ENCODE assay signal across 8 cellular contexts in the genomic region with DNA sequence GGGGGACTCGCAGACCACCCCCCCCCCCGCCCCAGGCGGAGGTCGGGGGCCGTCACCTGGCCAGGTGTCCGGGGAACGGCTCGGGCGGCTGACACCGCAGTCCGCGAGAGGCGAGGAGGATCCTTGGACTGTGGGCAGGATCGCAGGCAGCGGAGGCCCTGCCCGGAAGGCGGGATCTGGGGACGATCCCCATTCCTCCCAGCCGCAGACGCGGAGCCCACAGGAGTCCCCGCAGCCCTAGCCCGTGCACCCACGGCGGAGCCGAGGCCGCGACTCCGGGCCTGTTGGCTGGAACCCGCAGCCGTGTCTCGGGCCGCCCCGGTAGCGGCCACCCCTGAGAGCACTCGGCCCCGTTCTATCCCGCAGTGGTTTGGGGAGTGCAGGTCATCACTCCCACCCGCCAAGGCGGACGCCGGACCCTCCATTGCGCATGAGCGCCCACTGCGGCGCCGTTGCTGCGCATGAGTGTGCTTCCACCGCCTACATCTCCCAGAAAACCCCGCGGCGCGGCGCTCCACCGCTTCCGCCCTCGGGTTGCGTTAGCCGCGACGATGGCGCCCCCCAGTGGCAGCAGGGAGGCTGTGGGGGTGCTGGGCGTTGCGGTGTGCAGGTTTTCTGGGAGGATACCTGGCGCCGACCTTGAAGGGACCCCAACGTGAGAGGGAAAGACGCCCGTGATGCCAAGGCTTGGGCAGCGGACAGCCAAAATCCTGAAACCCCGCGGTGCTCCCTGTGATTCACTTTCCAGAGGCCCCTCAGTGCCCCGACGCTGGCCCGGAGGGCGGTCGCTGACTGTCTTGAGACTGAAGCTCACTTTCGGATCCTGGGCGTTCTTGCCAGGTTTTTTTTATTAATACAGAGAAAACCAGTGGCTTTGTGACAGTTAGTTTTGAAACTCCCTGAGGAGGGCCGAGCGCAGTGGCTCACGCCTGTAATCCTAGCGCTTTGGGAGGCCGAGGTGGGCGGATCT. TPM values are rescaled to one million over a fixed set of nuclear protein-coding genes. Genes with fewer than 3 reads are reported as not detected.
A peak's percentile ranks its signal among the peaks of the same experiment; 100 is the strongest.
DNase-seq lines count a peak whose midpoint lies in the region; ATAC-seq and TF ChIP-seq lines count a peak whose summit lies in the region.

No MANE protein-coding gene starts in this region.

- no peaks in the 10 kb centered on the region for H4K20me1 ChIP-seq in OCI-LY3 (ENCODE audit: insufficient read depth, low read length)

- peak; percentile 75 for TF ChIP-seq CTCF in HL-60 (IDR thresholded peaks at IDR 0.05; ENCODE audit: insufficient read depth, low read length)
- peak; percentile 52 for TF ChIP-seq CTCF in OCI-LY3 (IDR thresholded peaks at IDR 0.05; ENCODE audit: low read depth, low read length)
- peak; percentile 98 to 100 (median 99) for TF ChIP-seq CTCF in esophagus muscularis mucosa (IDR thresholded peaks at IDR 0.05)

- H3K4me1 ChIP-seq in OCI-LY3 (ENCODE audit: low read length): peaks cover 4% of the 10 kb centered on the region; the same call in 1 of the 2 replicates
- peaks cover 30 to 46% (median 43%) of the 10 kb centered on the region in 4 donors for H3K4me1 ChIP-seq in esophagus muscularis mucosa
- H3K4me1 ChIP-seq in muscle layer of colon (ENCODE audit: insufficient read depth, low read length): peaks cover 20% of the 10 kb centered on the region

- WGBS in esophagus muscularis mucosa: 10% methylated on average over 18 of the region's 85 CpGs

- no peak overlapping the region; the same call in 1 of the 2 replicates for H2AFZ ChIP-seq in OCI-LY3 (ENCODE audit: low read depth, low read length)

- ATAC-seq in GM19372 (IDR thresholded peaks at IDR 0.05; ENCODE audit: low read depth, unreplicated experiment): peak; percentile 60
- peak; percentile 83 for ATAC-seq in activated T-cell treated with anti-CD3 and anti-CD28 coated beads, Interleukin-2, amount 50 U/mL, for 72 hours (replicated peaks in 1 of 2)

- intact Hi-C loops in esophagus muscularis mucosa (cut with DNase I): loop anchor here (1.0 to 10.0 kb wide), 3 partner anchors 133 to 960 kb away; partner anchors contain the start of genes ZNF264 and ZNF776

- H3K79me2 ChIP-seq in OCI-LY3 (ENCODE audit: low read length): peaks cover 5% of the 10 kb centered on the region

- H3K9ac ChIP-seq in OCI-LY3 (ENCODE audit: low read length) (peak overlapping the region; percentile 15; the same call in 1 of the 2 replicates), muscle layer of colon (ENCODE audit: low read length) (peak overlapping the region; percentile 76)

- H3K4me3 ChIP-seq in HL-60 (replicated peaks; ENCODE audit: insufficient read depth, low read length) (peak overlapping the region; percentile 93), OCI-LY3 (ENCODE audit: low read length) (peak overlapping the region; percentile 70), esophagus muscularis mucosa (peak overlapping the region; percentile 67 to 98 (median 74)), muscle layer of colon (ENCODE audit: low read depth in 1 of 2, low read length in 2 of 2) (peak overlapping the region; percentile 96 to 97)

- peaks cover 0 to 12% of the 10 kb centered on the region in 2 donors for H3K9me3 Mint-ChIP-seq in activated T-cell treated with anti-CD3 and anti-CD28 coated beads, Interleukin-2, amount 50 U/mL, for 72 hours

- no peak overlapping the region for H3K27ac Mint-ChIP-seq in activated T-cell treated with anti-CD3 and anti-CD28 coated beads, Interleukin-2, amount 50 U/mL, for 72 hours

- H3K4me2 ChIP-seq in OCI-LY3 (ENCODE audit: low read length): peak overlapping the region; percentile 21

- no peak for TF ChIP-seq EP300 in esophagus muscularis mucosa (IDR thresholded peaks at IDR 0.05)

- 0 out of 2 replicates have a peak, but pooled peaks cover 3% of the 10 kb centered on the region for H3K9me3 ChIP-seq in OCI-LY3 (ENCODE audit: insufficient read depth, low read length)
- peaks cover 0 to 3% (median under 1%) of the 10 kb centered on the region in 4 donors for H3K9me3 ChIP-seq in esophagus muscularis mucosa
- no peaks in the 10 kb centered on the region for H3K9me3 ChIP-seq in muscle layer of colon (ENCODE audit: low read length)

- DNase-seq in CD1c-positive myeloid dendritic cell (ENCODE audit: extremely low spot score) (peak; percentile 98), HL-60 (ENCODE audit: low read depth in 1 of 2, low spot score in 1 of 2) (peak; percentile 81 to 95), esophagus muscularis mucosa (ENCODE audit: extremely low spot score) (peak; percentile 97)
- DNase-seq in activated T-cell treated with anti-CD3 and anti-CD28 coated beads, Interleukin-2, amount 50 U/mL, for 72 hours: peak; percentile 98 to 100
- DNase-seq in stimulated activated CD8-positive, alpha-beta memory T cell treated with anti-CD3 and anti-CD28 coated beads, Interleukin-4, amount 100 ng/mL, for 48 hours: peak; percentile 100

- TF ChIP-seq POLR2A in esophagus muscularis mucosa (IDR thresholded peaks at IDR 0.05; ENCODE audit: low read depth): peak; percentile 22

- H3K36me3 Mint-ChIP-seq in activated T-cell treated with anti-CD3 and anti-CD28 coated beads, Interleukin-2, amount 50 U/mL, for 72 hours (ENCODE audit: insufficient read depth in 2 of 2): peaks cover 9 to 26% of the 10 kb centered on the region in 2 donors

- H3K27me3 ChIP-seq in HL-60 (ENCODE audit: insufficient read depth, poor library complexity, severe bottlenecking): no peaks in the 10 kb centered on the region
- no peaks in the 10 kb centered on the region for H3K27me3 ChIP-seq in OCI-LY3 (ENCODE audit: low read depth, low read length)
- H3K27me3 ChIP-seq in esophagus muscularis mucosa: no peaks in the 10 kb centered on the region
- H3K27me3 ChIP-seq in muscle layer of colon (ENCODE audit: control insufficient read depth in 1 of 2, insufficient read depth in 2 of 2, low read length in 2 of 2): no peaks in the 10 kb centered on the region

- H3K27ac ChIP-seq in HL-60 (replicated peaks) (peak overlapping the region; percentile 78), OCI-LY3 (ENCODE audit: low read length) (no peak overlapping the region), esophagus muscularis mucosa (replicated peaks in 1 of 4) (peak overlapping the region; percentile 87 to 96 (median 92)), muscle layer of colon (ENCODE audit: low read depth, low read length) (peak overlapping the region; percentile 77)

- H3K4me3 Mint-ChIP-seq in activated T-cell treated with anti-CD3 and anti-CD28 coated beads, Interleukin-2, amount 50 U/mL, for 72 hours: peak overlapping the region; percentile 74 to 92

- H3K27me3 Mint-ChIP-seq in activated T-cell treated with anti-CD3 and anti-CD28 coated beads, Interleukin-2, amount 50 U/mL, for 72 hours (ENCODE audit: low read depth): no peaks in the 10 kb centered on the region

- H3K36me3 ChIP-seq in OCI-LY3 (replicated peaks; ENCODE audit: low read depth, low read length) (no peaks in the 10 kb centered on the region), esophagus muscularis mucosa (no peaks in the 10 kb centered on the region), muscle layer of colon (ENCODE audit: insufficient read depth, low read length) (no peaks in the 10 kb centered on the region)

- peaks cover 33% of the 10 kb centered on the region for H3K4me1 Mint-ChIP-seq in activated T-cell treated with anti-CD3 and anti-CD28 coated beads, Interleukin-2, amount 50 U/mL, for 72 hours (ENCODE audit: low read depth)

RNA-seq across cellular contexts. Expression of gene ZNF329, which starts 4.4 kb away (rescaled TPM):
- 1 to 10 TPM; 8.0 to 9.8 TPM for total RNA-seq in activated T-cell treated with anti-CD3 and anti-CD28 coated beads, Interleukin-2, amount 50 U/mL, for 72 hours
- total RNA-seq in esophagus muscularis mucosa: 10 to 100 TPM in 2 of 4 donors, 1 to 10 TPM in 2; 8.3 to 14.0 (median 10.8) TPM

RNA-seq across cellular contexts. Expression of gene ZNF274, which starts 27.9 kb away (rescaled TPM):
- total RNA-seq in activated T-cell treated with anti-CD3 and anti-CD28 coated beads, Interleukin-2, amount 50 U/mL, for 72 hours: 10 to 100 TPM; 32.1 to 42.8 TPM
- total RNA-seq in esophagus muscularis mucosa: 10 to 100 TPM; 18.7 to 27.8 (median 22.8) TPM

RNA-seq across cellular contexts. Expression of gene ZSCAN18, which starts 56.9 kb away (rescaled TPM):
- total RNA-seq in activated T-cell treated with anti-CD3 and anti-CD28 coated beads, Interleukin-2, amount 50 U/mL, for 72 hours: 10 to 100 TPM; 34.0 to 51.3 TPM
- total RNA-seq in esophagus muscularis mucosa: 100 to 1,000 TPM in 3 of 4 donors, 10 to 100 TPM in 1; 93.0 to 141 (median 124) TPM
